ENCODE assay signal across 16 cellular contexts in the genomic region with DNA sequence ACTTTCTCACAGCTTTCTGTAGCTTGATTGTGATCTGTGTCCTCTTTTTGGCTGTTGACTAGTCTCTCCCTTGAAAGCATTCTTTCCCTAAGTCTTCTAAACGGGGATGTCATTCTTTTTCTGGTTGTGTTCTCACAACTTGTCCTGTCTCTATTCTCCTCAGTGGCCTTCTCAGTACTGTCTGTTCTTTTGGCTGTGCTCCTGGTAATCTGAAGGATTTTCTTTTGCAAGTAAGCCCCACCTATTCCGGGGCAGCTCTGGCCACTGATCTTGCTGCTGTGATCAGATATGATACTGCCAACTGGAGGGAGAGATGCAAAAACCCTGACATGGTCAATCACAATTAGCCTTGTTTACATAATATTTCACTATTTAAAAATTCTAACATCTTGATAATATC.
A peak's percentile ranks its signal among the peaks of the same experiment; 100 is the strongest.
DNase-seq lines count a peak whose midpoint lies in the region; ATAC-seq and TF ChIP-seq lines count a peak whose summit lies in the region.
"Had no signal": no experiment of that assay in that cellular context is flagged by ENCODE, and none has a peak within 500 bp of the region (broad histone marks: within the 10 kb centered on the region; RNA-seq: fewer than 3 reads in every experiment).

No MANE protein-coding gene starts in this region.

- TF ChIP-seq POLR2A in upper lobe of left lung (IDR thresholded peaks at IDR 0.05) = no peak

- TF ChIP-seq EP300 in upper lobe of left lung (IDR thresholded peaks at IDR 0.05) = no peak

- H3K9me3 Mint-ChIP-seq in activated naive CD8-positive, alpha-beta T cell (ENCODE audit: low read depth) = no peaks in the 10 kb centered on the region
- H3K9me3 Mint-ChIP-seq in activated naive CD8-positive, alpha-beta T cell treated with anti-CD3 and anti-CD28 coated beads, Interleukin-2, amount 50 U/mL, for 24 hours = no peaks in the 10 kb centered on the region
- H3K9me3 Mint-ChIP-seq in central memory CD8-positive, alpha-beta T cell = no peaks in the 10 kb centered on the region
- no peaks in the 10 kb centered on the region for H3K9me3 Mint-ChIP-seq in memory B cell
- H3K9me3 Mint-ChIP-seq: GM23338, nephron had no signal

- no peak for ATAC-seq in activated naive CD8-positive, alpha-beta T cell treated with anti-CD3 and anti-CD28 coated beads, Interleukin-2, amount 50 U/mL, for 24 hours
- no peak for ATAC-seq in central memory CD8-positive, alpha-beta T cell (replicated peaks; ENCODE audit: extremely low read depth, poor library complexity, severe bottlenecking)
- ATAC-seq in memory B cell (ENCODE audit: low read depth) (no peak), upper lobe of left lung (ENCODE audit: low FRiP score in 2 of 2) (no peak), GM21367 (IDR thresholded peaks at IDR 0.05; ENCODE audit: unreplicated experiment) (no peak)
- ATAC-seq: body of pancreas, GM23338 had no signal

- DNase-seq in activated naive CD8-positive, alpha-beta T cell treated with anti-CD3 and anti-CD28 coated beads, Interleukin-2, amount 50 U/mL, for 24 hours = no peak
- DNase-seq in central memory CD8-positive, alpha-beta T cell (ENCODE audit: low spot score in 2 of 2) = no peak
- DNase-seq in memory B cell (ENCODE audit: low spot score in 2 of 2) = no peak
- DNase-seq in upper lobe of left lung = no peak
- no peak for DNase-seq in NCI-H1436 treated with DMSO at 0.1 percent for 48 hours (lab: John Stamatoyannopoulos, UW)
- DNase-seq in NCI-H2107 (lab: John Stamatoyannopoulos, UW) = no peak
- DNase-seq: activated CD8-positive, alpha-beta memory T cell treated with anti-CD3 and anti-CD28 coated beads for 24 hours; activated effector memory CD4-positive, alpha-beta T cell treated with anti-CD3 and anti-CD28 coated beads, Interleukin-2, amount 50 U/mL, for 16 hours; body of pancreas; NCI-H187; NCI-H510A treated with DMSO at 0.1 percent for 48 hours had no signal

- no peak overlapping the region for H3K4me3 ChIP-seq in upper lobe of left lung
- H3K4me3 ChIP-seq: body of pancreas, GM23338, thyroid gland had no signal

- H3K36me3 ChIP-seq in upper lobe of left lung = peaks cover 17 to 80% (median 29%) of the 10 kb centered on the region in 4 donors

- 47 to 58% methylated on average over 2 of the region's 2 CpGs for WGBS in upper lobe of left lung, 2 donors

- peak overlapping the region; percentile 79 for H3K27ac Mint-ChIP-seq in activated naive CD8-positive, alpha-beta T cell
- no peak overlapping the region for H3K27ac Mint-ChIP-seq in activated naive CD8-positive, alpha-beta T cell treated with anti-CD3 and anti-CD28 coated beads, Interleukin-2, amount 50 U/mL, for 24 hours
- H3K27ac Mint-ChIP-seq in central memory CD8-positive, alpha-beta T cell (ENCODE audit: low read depth) = peak overlapping the region; percentile 1
- peak overlapping the region; percentile 7 for H3K27ac Mint-ChIP-seq in memory B cell
- H3K27ac Mint-ChIP-seq: GM23338, nephron had no signal

- peak overlapping the region in 3 of 4 donors; percentile 7 to 72 (median 71) for H3K27ac ChIP-seq in upper lobe of left lung
- H3K27ac ChIP-seq: body of pancreas, thyroid gland had no signal

- peaks cover 5% of the 10 kb centered on the region for H3K4me1 Mint-ChIP-seq in activated naive CD8-positive, alpha-beta T cell (ENCODE audit: low read depth)
- no peaks in the 10 kb centered on the region for H3K4me1 Mint-ChIP-seq in activated naive CD8-positive, alpha-beta T cell treated with anti-CD3 and anti-CD28 coated beads, Interleukin-2, amount 50 U/mL, for 24 hours
- H3K4me1 Mint-ChIP-seq in central memory CD8-positive, alpha-beta T cell = peaks cover 6% of the 10 kb centered on the region
- peaks cover 3% of the 10 kb centered on the region for H3K4me1 Mint-ChIP-seq in memory B cell
- H3K4me1 Mint-ChIP-seq: GM23338, nephron had no signal

- no peaks in the 10 kb centered on the region for H3K27me3 ChIP-seq in upper lobe of left lung
- H3K27me3 ChIP-seq: body of pancreas, thyroid gland had no signal

- no peak for TF ChIP-seq CTCF in upper lobe of left lung (IDR thresholded peaks at IDR 0.05)

- H3K4me1 ChIP-seq in upper lobe of left lung = peaks cover 0 to 11% (median 3%) of the 10 kb centered on the region in 4 donors
- H3K4me1 ChIP-seq: body of pancreas, thyroid gland had no signal

- peaks cover 11% of the 10 kb centered on the region for H3K36me3 Mint-ChIP-seq in activated naive CD8-positive, alpha-beta T cell
- H3K36me3 Mint-ChIP-seq in activated naive CD8-positive, alpha-beta T cell treated with anti-CD3 and anti-CD28 coated beads, Interleukin-2, amount 50 U/mL, for 24 hours (ENCODE audit: low read depth) = peaks cover 56% of the 10 kb centered on the region
- H3K36me3 Mint-ChIP-seq in central memory CD8-positive, alpha-beta T cell (ENCODE audit: insufficient read depth) = peaks cover 65% of the 10 kb centered on the region
- H3K36me3 Mint-ChIP-seq in memory B cell = peaks cover 31% of the 10 kb centered on the region

- H3K27me3 Mint-ChIP-seq in activated naive CD8-positive, alpha-beta T cell = no peaks in the 10 kb centered on the region
- no peaks in the 10 kb centered on the region for H3K27me3 Mint-ChIP-seq in activated naive CD8-positive, alpha-beta T cell treated with anti-CD3 and anti-CD28 coated beads, Interleukin-2, amount 50 U/mL, for 24 hours
- no peaks in the 10 kb centered on the region for H3K27me3 Mint-ChIP-seq in central memory CD8-positive, alpha-beta T cell
- H3K27me3 Mint-ChIP-seq in memory B cell = no peaks in the 10 kb centered on the region

- no peak overlapping the region for H3K4me3 Mint-ChIP-seq in activated naive CD8-positive, alpha-beta T cell
- H3K4me3 Mint-ChIP-seq in activated naive CD8-positive, alpha-beta T cell treated with anti-CD3 and anti-CD28 coated beads, Interleukin-2, amount 50 U/mL, for 24 hours = no peak overlapping the region
- H3K4me3 Mint-ChIP-seq in central memory CD8-positive, alpha-beta T cell = no peak overlapping the region
- no peak overlapping the region for H3K4me3 Mint-ChIP-seq in memory B cell
- H3K4me3 Mint-ChIP-seq: GM23338, nephron had no signal

- no peaks in the 10 kb centered on the region for H3K9me3 ChIP-seq in upper lobe of left lung
- H3K9me3 ChIP-seq: body of pancreas, thyroid gland had no signal
